Comparison of ENCODE assay signal across 8 cellular contexts in the genomic region with DNA sequence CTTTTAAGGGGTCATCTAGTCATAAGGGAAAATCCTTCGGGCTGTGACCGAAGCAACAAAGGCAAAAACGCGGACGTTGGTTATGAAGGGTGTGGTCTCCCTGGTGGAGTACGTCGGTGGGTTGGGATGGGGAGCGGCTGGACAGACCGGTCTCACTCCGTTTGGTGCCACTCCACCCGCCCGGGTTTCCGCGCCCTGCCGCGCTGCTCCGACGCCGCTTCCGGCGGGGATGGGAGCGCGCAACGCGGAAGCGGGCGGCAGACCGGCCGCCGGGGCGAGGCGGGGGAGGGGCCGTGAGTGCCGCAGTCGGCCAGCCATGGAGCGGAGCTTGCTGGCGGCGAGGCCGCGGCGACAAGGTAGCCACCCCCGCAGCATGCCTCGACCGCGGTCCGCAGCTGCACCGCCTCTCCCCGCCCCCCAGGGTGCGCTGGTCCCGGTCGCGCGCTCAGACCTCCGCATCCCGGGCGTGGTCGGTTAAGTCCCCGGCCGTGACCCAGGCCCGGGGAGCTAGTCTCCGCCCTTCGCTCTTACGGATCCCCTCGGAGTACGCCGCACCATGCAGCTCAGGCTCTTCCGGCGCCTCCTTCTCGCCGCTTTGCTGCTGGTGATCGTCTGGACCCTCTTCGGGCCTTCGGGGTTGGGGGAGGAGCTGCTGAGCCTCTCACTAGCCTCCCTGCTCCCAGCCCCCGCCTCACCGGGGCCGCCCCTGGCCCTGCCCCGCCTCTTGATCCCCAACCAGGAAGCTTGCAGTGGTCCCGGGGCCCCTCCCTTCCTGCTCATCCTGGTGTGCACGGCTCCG. TPM values are rescaled to one million over a fixed set of nuclear protein-coding genes. Genes with fewer than 3 reads are reported as not detected.
DNase-seq lines count a peak whose midpoint lies in the region; FAIRE-seq and TF ChIP-seq lines count a peak whose summit lies in the region.

A gene with protein sequence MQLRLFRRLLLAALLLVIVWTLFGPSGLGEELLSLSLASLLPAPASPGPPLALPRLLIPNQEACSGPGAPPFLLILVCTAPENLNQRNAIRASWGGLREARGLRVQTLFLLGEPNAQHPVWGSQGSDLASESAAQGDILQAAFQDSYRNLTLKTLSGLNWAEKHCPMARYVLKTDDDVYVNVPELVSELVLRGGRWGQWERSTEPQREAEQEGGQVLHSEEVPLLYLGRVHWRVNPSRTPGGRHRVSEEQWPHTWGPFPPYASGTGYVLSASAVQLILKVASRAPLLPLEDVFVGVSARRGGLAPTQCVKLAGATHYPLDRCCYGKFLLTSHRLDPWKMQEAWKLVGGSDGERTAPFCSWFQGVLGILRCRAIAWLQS (plus strand): TSS at position 260 of the 799 bp plus-strand sequence. CDS start 297 bp downstream, at position 557.

- H3K4me3 Mint-ChIP-seq in HFFc6: peak within 1 kb of the TSS; percentile 97

- peak within 1 kb of the TSS; percentile 99 for H3K27ac Mint-ChIP-seq in HFFc6

- peak within 1 kb of the TSS; percentile 41 for H3K4me3 ChIP-seq in WI38 (ENCODE audit: low read depth, low read length)
- H3K4me3 ChIP-seq in cardiac fibroblast (replicated peaks in 1 of 2; ENCODE audit: low read depth in 2 of 2, low read length in 2 of 2): peak within 1 kb of the TSS; percentile 46 to 58

- FAIRE-seq in GM12891 (lab: Jason Lieb, UNC): peak; percentile 96

- H3K36me3 Mint-ChIP-seq in HFFc6 (ENCODE audit: low read depth): peaks cover 46% of the 10 kb centered on the region

- DNase-seq in GM12891 (ENCODE audit: insufficient read length, low spot score): peak; percentile 85
- peak; percentile 58 for DNase-seq in HFFc6
- DNase-seq in NCI-H146 (lab: John Stamatoyannopoulos, UW): peak; percentile 88
- DNase-seq in cardiac fibroblast (ENCODE audit: low read depth in 2 of 2): peak; percentile 65 to 73
- DNase-seq in iris pigment epithelial cell (ENCODE audit: low read depth): peak; percentile 79
- peak; percentile 74 for DNase-seq in stimulated activated CD4-positive, alpha-beta T cell treated with anti-CD3 and anti-CD28 coated beads, Interleukin-12 subunit alpha, Interleukin-12 subunit beta, amount 100 ng/mL, for 4 hours
- DNase-seq in H4 (ENCODE audit: low spot score): no peak

- peaks cover 10% of the 10 kb centered on the region for H3K9me3 Mint-ChIP-seq in HFFc6

- peaks cover 22% of the 10 kb centered on the region for H3K27me3 Mint-ChIP-seq in HFFc6 (ENCODE audit: insufficient read depth)

- TF ChIP-seq POLR2A in GM12891 (IDR thresholded peaks at IDR 0.05; ENCODE audit: low read depth, low read length): peak; percentile 80

- TF ChIP-seq CTCF in HFFc6 (IDR thresholded peaks at IDR 0.05) (peak; percentile 76), WI38 (IDR thresholded peaks at IDR 0.05; ENCODE audit: low read depth, low read length) (peak; percentile 39; the same call in 1 of the 2 replicates), cardiac fibroblast (IDR thresholded peaks at IDR 0.05; ENCODE audit: low read depth, low read length) (peak; percentile 28)

- H3K4me1 Mint-ChIP-seq in HFFc6 (ENCODE audit: low read depth): peaks cover 47% of the 10 kb centered on the region

TF ChIP-seq in GM12891, 5 proteins besides CTCF, POLR2A, EP300 and RAD21:
- TF ChIP-seq TAF1 (IDR thresholded peaks at IDR 0.05; ENCODE audit: low read depth, low read length): peak; percentile 55; the same call in 1 of the 2 replicates
- peak; percentile 87 for TF ChIP-seq POU2F2 (IDR thresholded peaks at IDR 0.05; ENCODE audit: low read depth, low read length)
- TF ChIP-seq POLR2AphosphoS5 (IDR thresholded peaks at IDR 0.05; ENCODE audit: low read depth, low read length): peak; percentile 98
- peak; percentile 75 for TF ChIP-seq PAX5 (IDR thresholded peaks at IDR 0.05; ENCODE audit: insufficient read depth, low read length, severe bottlenecking)
- TF ChIP-seq SPI1 (IDR thresholded peaks at IDR 0.05; ENCODE audit: low read depth, low read length): no peak
TF ChIP-seq in GM12891: peak in this region for 4.

RNA-seq across cellular contexts. Expression of the gene that starts here (rescaled TPM):
- polyA plus RNA-seq in GM12891 (2012; ENCODE audit: low read depth, missing spikeins): 3.0 TPM
- 1 to 10 TPM in 5 of 6 experiments, under 1 TPM in 1; 0.66 to 3.0 (median 2.7) TPM for total RNA-seq in HFFc6 (2021; fragmentation: NEBNext Ultra II Directional; extraction: Animal tissue kit (Norgen Biotek cat#: 25700))
- not detected in 2 replicates for total RNA-seq in H4 (2014; rRNA removed; shearing (Covaris generic))
